20 cellular contexts compared by ENCODE assay signal in genomic region chr5:177241768-177242167, GRCh38.
DNase-seq lines count a peak whose midpoint lies in the region; TF ChIP-seq lines count a peak whose summit lies in the region.
"Had no signal": no experiment of that assay in that cellular context is flagged by ENCODE, and none has a peak within 500 bp of the region (broad histone marks: within the 10 kb centered on the region; RNA-seq: fewer than 3 reads in every experiment).

No MANE protein-coding gene starts in this region.

- peak overlapping the region; percentile 18 for H3K27ac Mint-ChIP-seq in activated CD4-positive, alpha-beta memory T cell treated with anti-CD3 and anti-CD28 coated beads for 36 hours
- no peak overlapping the region for H3K27ac Mint-ChIP-seq in activated CD4-positive, alpha-beta memory T cell treated with anti-CD3 and anti-CD28 coated beads, Interleukin-2, amount 10 ng/mL, durations not matched to agents 7 days and 5 days

- no peak overlapping the region for H3K4me3 ChIP-seq in AG04450 (ENCODE audit: low read depth, low read length)
- no peak overlapping the region for H3K4me3 ChIP-seq in fibroblast of lung (replicated peaks in 1 of 4; ENCODE audit: control extremely low read depth in 1 of 4, insufficient read depth in 1 of 4, low read depth in 3 of 4, low read length in 4 of 4)
- no peak overlapping the region for H3K4me3 ChIP-seq in SK-N-SH (ENCODE audit: low read depth in 2 of 2, low read length in 1 of 2)
- H3K4me3 ChIP-seq: A549, BLaER1 had no signal

- no peaks in the 10 kb centered on the region for H3K9me2 ChIP-seq in SK-N-SH

- H3K9me3 ChIP-seq in AG04450 (ENCODE audit: control insufficient read depth, insufficient read depth, low read length) (no peaks in the 10 kb centered on the region), fibroblast of lung (ENCODE audit: control insufficient read depth, insufficient read depth, low read depth, low read length) (no peaks in the 10 kb centered on the region), SK-N-SH (no peaks in the 10 kb centered on the region)
- H3K9me3 ChIP-seq: A549, BLaER1 had no signal

- H3K9ac ChIP-seq in fibroblast of lung (ENCODE audit: insufficient read depth, low read length) (no peak overlapping the region), SK-N-SH (no peak overlapping the region)
- H3K9ac ChIP-seq: BLaER1 had no signal

- no peak for TF ChIP-seq CTCF in AG04450 (IDR thresholded peaks at IDR 0.05; ENCODE audit: low read depth, low read length)
- TF ChIP-seq CTCF in fibroblast of lung (conservative IDR thresholded peaks at IDR 0.05 in 1 of 2, IDR thresholded peaks at IDR 0.05 in 1 of 2; ENCODE audit: low read depth in 1 of 2, low read length in 2 of 2) = no peak
- no peak for TF ChIP-seq CTCF in SK-N-SH (IDR thresholded peaks at IDR 0.05)

- intact Hi-C loops in activated CD4-positive, alpha-beta memory T cell treated with anti-CD3 and anti-CD28 coated beads for 36 hours (cut with micrococcal nuclease) = no loop called here

- POLR2A ChIA-PET in activated CD4-positive, alpha-beta memory T cell treated with anti-CD3 and anti-CD28 coated beads for 36 hours (lab: Charles Lee) = no interaction called here
- POLR2A ChIA-PET in activated CD4-positive, alpha-beta memory T cell treated with anti-CD3 and anti-CD28 coated beads, Interleukin-2, amount 10 ng/mL, durations not matched to agents 7 days and 5 days (lab: Charles Lee) = no interaction called here
- POLR2A ChIA-PET in AG04450 (lab: Yijun Ruan, JAX) (no interaction called here), SK-N-SH (lab: Yijun Ruan, JAX) (no interaction called here)

- peak overlapping the region; percentile 39 for H3K27ac ChIP-seq in AG04450 (ENCODE audit: low read depth, low read length)
- no peak overlapping the region for H3K27ac ChIP-seq in fibroblast of lung (ENCODE audit: insufficient read depth, low read length)
- no peak overlapping the region for H3K27ac ChIP-seq in SK-N-SH (ENCODE audit: low read depth in 2 of 2, low read length in 1 of 2)
- H3K27ac ChIP-seq: 22Rv1, A549, BLaER1, HL-60 had no signal

- H3K4me3 Mint-ChIP-seq in activated CD4-positive, alpha-beta memory T cell treated with anti-CD3 and anti-CD28 coated beads for 36 hours = no peak overlapping the region
- no peak overlapping the region for H3K4me3 Mint-ChIP-seq in activated CD4-positive, alpha-beta memory T cell treated with anti-CD3 and anti-CD28 coated beads, Interleukin-2, amount 10 ng/mL, durations not matched to agents 7 days and 5 days
- H3K4me3 Mint-ChIP-seq: CD14-positive monocyte; CD4-positive, alpha-beta memory T cell; IgD-negative memory B cell had no signal

- H3K27me3 Mint-ChIP-seq in activated CD4-positive, alpha-beta memory T cell treated with anti-CD3 and anti-CD28 coated beads for 36 hours = no peaks in the 10 kb centered on the region
- H3K27me3 Mint-ChIP-seq in activated CD4-positive, alpha-beta memory T cell treated with anti-CD3 and anti-CD28 coated beads, Interleukin-2, amount 10 ng/mL, durations not matched to agents 7 days and 5 days = no peaks in the 10 kb centered on the region
- H3K27me3 Mint-ChIP-seq: CD4-positive, alpha-beta memory T cell; IgD-negative memory B cell had no signal

- H4K20me1 ChIP-seq in fibroblast of lung (ENCODE audit: control insufficient read depth, extremely low read depth, insufficient read depth, low read length) (no peaks in the 10 kb centered on the region), SK-N-SH (ENCODE audit: insufficient read depth) (no peaks in the 10 kb centered on the region)

- no peak for DNase-seq in activated CD4-positive, alpha-beta memory T cell treated with anti-CD3 and anti-CD28 coated beads for 36 hours
- no peak for DNase-seq in activated CD4-positive, alpha-beta memory T cell treated with anti-CD3 and anti-CD28 coated beads, Interleukin-2, amount 10 ng/mL, durations not matched to agents 7 days and 5 days
- no peak for DNase-seq in AG04450 (ENCODE audit: low read depth, low spot score)
- DNase-seq in HT1080 (ENCODE audit: low read depth) = peak; percentile 10
- DNase-seq in fibroblast of lung (ENCODE audit: low read depth in 2 of 2) = no peak
- no peak for DNase-seq in NCI-H748 treated with DMSO at 0.1 percent for 48 hours (lab: John Stamatoyannopoulos, UW)
- no peak for DNase-seq in middle frontal gyrus (ENCODE audit: extremely low spot score, low spot score)
- DNase-seq in SK-N-SH = no peak
- DNase-seq: CD4-positive, alpha-beta memory T cell; DMS153; DMS79; GF-D8; GOT3; H7 had no signal

- peaks cover 3% of the 10 kb centered on the region for H3K4me1 ChIP-seq in fibroblast of lung (ENCODE audit: control insufficient read depth, extremely low read depth, insufficient read depth, low read length)
- H3K4me1 ChIP-seq in SK-N-SH (ENCODE audit: control insufficient read depth in 1 of 2, insufficient read depth in 2 of 2, low read depth in 1 of 2, low read length in 1 of 2) = no peaks in the 10 kb centered on the region
- H3K4me1 ChIP-seq: A549, BLaER1 had no signal

- H3K4me1 Mint-ChIP-seq in activated CD4-positive, alpha-beta memory T cell treated with anti-CD3 and anti-CD28 coated beads for 36 hours (ENCODE audit: low read depth) = no peaks in the 10 kb centered on the region
- no peaks in the 10 kb centered on the region for H3K4me1 Mint-ChIP-seq in activated CD4-positive, alpha-beta memory T cell treated with anti-CD3 and anti-CD28 coated beads, Interleukin-2, amount 10 ng/mL, durations not matched to agents 7 days and 5 days
- H3K4me1 Mint-ChIP-seq: CD14-positive monocyte, IgD-negative memory B cell had no signal

- no peaks in the 10 kb centered on the region for H3K27me3 ChIP-seq in AG04450 (ENCODE audit: control insufficient read depth, insufficient read depth, low read length)
- H3K27me3 ChIP-seq in fibroblast of lung (ENCODE audit: control insufficient read depth, insufficient read depth, low read length) = no peaks in the 10 kb centered on the region
- H3K27me3 ChIP-seq in SK-N-SH (ENCODE audit: insufficient read depth) = no peaks in the 10 kb centered on the region
- H3K27me3 ChIP-seq: BLaER1 had no signal

- H3K9me3 Mint-ChIP-seq in activated CD4-positive, alpha-beta memory T cell treated with anti-CD3 and anti-CD28 coated beads for 36 hours = no peaks in the 10 kb centered on the region
- H3K9me3 Mint-ChIP-seq in activated CD4-positive, alpha-beta memory T cell treated with anti-CD3 and anti-CD28 coated beads, Interleukin-2, amount 10 ng/mL, durations not matched to agents 7 days and 5 days = no peaks in the 10 kb centered on the region
- H3K9me3 Mint-ChIP-seq: CD14-positive monocyte; CD4-positive, alpha-beta memory T cell; IgD-negative memory B cell had no signal

- TF ChIP-seq EP300 in SK-N-SH (IDR thresholded peaks at IDR 0.05; ENCODE audit: borderline replicate concordance in 1 of 2, low read depth in 1 of 2, low read length in 1 of 2) = no peak

- H3K36me3 ChIP-seq in fibroblast of lung (ENCODE audit: control insufficient read depth, insufficient read depth, low read length) (peaks cover 8% of the 10 kb centered on the region), SK-N-SH (replicated peaks in 1 of 2; ENCODE audit: control insufficient read depth in 1 of 2, insufficient read depth in 2 of 2, low read length in 1 of 2) (peaks cover 36 to 58% of the 10 kb centered on the region in 2 experiments)

- TF ChIP-seq RAD21 in SK-N-SH (IDR thresholded peaks at IDR 0.05; ENCODE audit: low read length) = no peak

- H3K79me2 ChIP-seq in fibroblast of lung (ENCODE audit: control insufficient read depth, insufficient read depth, low read length) (no peaks in the 10 kb centered on the region), SK-N-SH (ENCODE audit: insufficient read depth) (no peaks in the 10 kb centered on the region)

- peaks cover 11% of the 10 kb centered on the region for H3F3A ChIP-seq in SK-N-SH (replicated peaks; ENCODE audit: insufficient read depth)

- CTCF ChIA-PET in activated CD4-positive, alpha-beta memory T cell treated with anti-CD3 and anti-CD28 coated beads for 36 hours (lab: Charles Lee) = interaction anchor here (1.5 kb wide), 1 partner anchor 128 kb away, joined by 5 read pairs; no protein-coding TSS in a partner anchor
- CTCF ChIA-PET in activated CD4-positive, alpha-beta memory T cell treated with anti-CD3 and anti-CD28 coated beads, Interleukin-2, amount 10 ng/mL, durations not matched to agents 7 days and 5 days (lab: Charles Lee) = interaction anchor here (1.0 to 2.1 kb wide), 2 partner anchors 128 to 170 kb away, joined by 4 to 6 read pairs; no protein-coding TSS in a partner anchor
- CTCF ChIA-PET in AG04450 (lab: Charles Lee) (no interaction called here), SK-N-SH (lab: Yijun Ruan, JAX) (interaction anchor here (1.4 kb wide), 1 partner anchor 53 kb away, joined by 3 read pairs; no protein-coding TSS in a partner anchor)

- no peak overlapping the region for H2AFZ ChIP-seq in fibroblast of lung (ENCODE audit: low read length)
- H2AFZ ChIP-seq in SK-N-SH (ENCODE audit: low read depth) = no peak overlapping the region

- peaks cover 33% of the 10 kb centered on the region for H3K36me3 Mint-ChIP-seq in activated CD4-positive, alpha-beta memory T cell treated with anti-CD3 and anti-CD28 coated beads for 36 hours
- peaks cover 66% of the 10 kb centered on the region for H3K36me3 Mint-ChIP-seq in activated CD4-positive, alpha-beta memory T cell treated with anti-CD3 and anti-CD28 coated beads, Interleukin-2, amount 10 ng/mL, durations not matched to agents 7 days and 5 days (ENCODE audit: low read depth)

- H3K4me2 ChIP-seq in fibroblast of lung (ENCODE audit: extremely low read depth, insufficient read depth, low read length) (peak overlapping the region; percentile 51), SK-N-SH (no peak overlapping the region)
- H3K4me2 ChIP-seq: A549, BLaER1 had no signal

TF ChIP-seq in SK-N-SH, 30 proteins besides CTCF, POLR2A, EP300 and RAD21:
- TF ChIP-seq SIN3A (IDR thresholded peaks at IDR 0.05; ENCODE audit: borderline replicate concordance, low read depth, low read length) (no peak), TAF1 (IDR thresholded peaks at IDR 0.05; ENCODE audit: borderline replicate concordance, low read depth, low read length) (no peak)
